ENCODE assay signal across 8 cellular contexts in the genomic region with DNA sequence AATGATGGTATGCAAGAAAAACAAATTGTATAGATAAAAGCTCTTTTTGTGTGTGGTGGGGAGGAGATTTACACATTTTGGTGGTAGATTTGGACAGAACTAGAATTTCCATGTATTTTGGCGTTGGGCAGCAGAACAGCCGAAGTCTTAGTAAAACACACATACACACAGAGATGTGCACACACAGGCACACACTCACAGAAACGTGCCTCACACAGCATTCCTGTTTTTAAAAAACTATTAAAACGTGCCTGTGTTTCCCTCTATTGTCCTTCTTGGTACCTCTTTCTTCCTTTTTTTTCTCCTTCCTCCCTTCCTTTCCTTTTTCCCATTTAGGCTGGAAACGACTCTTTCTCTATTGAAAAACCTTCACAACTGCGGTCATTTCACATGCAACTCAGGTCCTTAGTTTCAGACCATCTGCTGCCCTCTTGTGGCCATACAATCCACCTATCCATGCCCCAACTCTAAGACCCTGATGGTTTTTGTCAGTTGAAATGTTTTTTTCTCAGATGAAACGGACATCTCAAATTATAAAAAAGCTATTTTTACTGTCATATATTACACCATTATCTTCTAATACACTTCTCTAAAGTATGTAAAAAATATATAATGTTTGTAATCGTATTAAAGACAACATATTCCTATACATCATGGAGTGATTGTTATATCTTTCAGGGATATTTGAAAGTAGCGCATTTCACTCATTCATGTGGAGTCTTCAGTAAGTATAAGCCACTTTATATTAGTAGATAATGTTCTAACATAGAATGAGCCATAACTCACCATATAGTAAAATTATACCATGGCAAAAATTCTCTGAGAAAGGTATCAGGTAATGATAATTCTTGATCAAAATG.
A peak's percentile ranks its signal among the peaks of the same experiment; 100 is the strongest.
DNase-seq lines count a peak whose midpoint lies in the region; ATAC-seq and TF ChIP-seq lines count a peak whose summit lies in the region.

No MANE protein-coding gene starts in this region.

- no peak overlapping the region for H2BK15ac ChIP-seq in IMR-90 (ENCODE audit: low read depth, low read length)

- in situ Hi-C loops in IMR-90 (cut with MboI; ENCODE audit: low sequenced_read_pairs) = no loop called here

- no TSS peak for BruUV-seq in IMR-90 (replicated peaks; lab: Mats Ljungman, UMichigan)

- ATAC-seq in IMR-90 (ENCODE audit: low read depth) = peak; percentile 53; the same call in 1 of the 2 replicates
- peak; percentile 55 to 79 for ATAC-seq in lower lobe of right lung
- no peak for ATAC-seq in HG02610 (IDR thresholded peaks at IDR 0.05; ENCODE audit: unreplicated experiment)

- no peak overlapping the region for H3K4me3 ChIP-seq in IMR-90 (ENCODE audit: insufficient read depth, low read depth, low read length)
- H3K4me3 ChIP-seq in OCI-LY1 (ENCODE audit: low read depth, low read length, poor library complexity, severe bottlenecking) = no peak overlapping the region
- no peak overlapping the region for H3K4me3 ChIP-seq in lower lobe of right lung
- no peak overlapping the region for H3K4me3 ChIP-seq in vagina

- DNase-seq in SIG-M5 treated with dmso at 0.1 percent for 504 hours (lab: John Stamatoyannopoulos, UW; ENCODE audit: unreplicated experiment) = peak; percentile 19
- no peak for DNase-seq in SIG-M5 (lab: John Stamatoyannopoulos, UW)
- DNase-seq in IMR-90 = peak; percentile 31
- DNase-seq in dedifferentiated amniotic fluid mesenchymal stem cell (ENCODE audit: extremely low spot score) = peak; percentile 50
- DNase-seq in lower lobe of right lung = no peak
- no peak for DNase-seq in vagina (ENCODE audit: extremely low spot score in 2 of 2)

- H3K79me1 ChIP-seq in IMR-90 (ENCODE audit: low read depth in 1 of 2, low read length in 2 of 2) = no peaks in the 10 kb centered on the region

- WGBS in IMR-90 (ENCODE audit: extremely low coverage in 2 of 2, insufficient read length in 1 of 2), 2 experiments = 40% methylated on average over 1 of the region's 9 CpGs; no CpG with 5 or more reads in 1 of the 2 experiments

- TF ChIP-seq POLR2A in IMR-90 (IDR thresholded peaks at IDR 0.05; ENCODE audit: low read depth, low read length) (no peak), vagina (IDR thresholded peaks at IDR 0.05) (no peak)

- H4K20me1 ChIP-seq in IMR-90 (ENCODE audit: insufficient read depth, low read length) (no peaks in the 10 kb centered on the region), OCI-LY1 (ENCODE audit: insufficient read depth, low read length) (no peaks in the 10 kb centered on the region)

- no peak overlapping the region for H2BK5ac ChIP-seq in IMR-90 (ENCODE audit: low read depth, low read length, poor library complexity, severe bottlenecking)

- no peak overlapping the region for H2AK5ac ChIP-seq in IMR-90 (ENCODE audit: low read depth, low read length)

- no peaks in the 10 kb centered on the region for H3F3A ChIP-seq in OCI-LY1 (ENCODE audit: insufficient read depth, low read length)

- H2BK20ac ChIP-seq in IMR-90 (ENCODE audit: low read depth, low read length) = no peak overlapping the region

- H2BK120ac ChIP-seq in IMR-90 (ENCODE audit: low read depth, low read length) = no peak overlapping the region

- H2AFZ ChIP-seq in IMR-90 (replicated peaks; ENCODE audit: low read length, poor library complexity) (no peak overlapping the region), OCI-LY1 (ENCODE audit: low read length) (no peak overlapping the region)

- H2AK9ac ChIP-seq in IMR-90 (replicated peaks; ENCODE audit: low read depth, low read length, poor library complexity) = no peak overlapping the region

- dilution Hi-C loops in IMR-90 (cut with HindIII; ENCODE audit: low sequenced_read_pairs, unreplicated experiment) = no loop called here

- no peak overlapping the region for H3K23ac ChIP-seq in IMR-90 (ENCODE audit: low read depth, low read length)

- peaks cover 2% of the 10 kb centered on the region; the same call in 1 of the 2 replicates for H3K9me3 ChIP-seq in IMR-90 (ENCODE audit: control insufficient read depth, insufficient read depth, low read length)
- H3K9me3 ChIP-seq in OCI-LY1 (ENCODE audit: low read length) = no peaks in the 10 kb centered on the region
- H3K9me3 ChIP-seq in lower lobe of right lung = no peaks in the 10 kb centered on the region
- H3K9me3 ChIP-seq in vagina = no peaks in the 10 kb centered on the region

- TF ChIP-seq RAD21 in IMR-90 (IDR thresholded peaks at IDR 0.05; ENCODE audit: low read length) = peak; percentile 44

- CTCF ChIA-PET in IMR-90 (lab: Yijun Ruan, JAX) = interaction anchor here (0.7 kb wide), 1 partner anchor 331 kb away, joined by 5 read pairs; no protein-coding TSS in a partner anchor

- no peaks in the 10 kb centered on the region for H3K36me3 ChIP-seq in IMR-90 (ENCODE audit: control insufficient read depth, insufficient read depth, low read length)
- no peaks in the 10 kb centered on the region for H3K36me3 ChIP-seq in OCI-LY1 (ENCODE audit: insufficient read depth, low read length)
- H3K36me3 ChIP-seq in lower lobe of right lung = no peaks in the 10 kb centered on the region
- H3K36me3 ChIP-seq in vagina = no peaks in the 10 kb centered on the region

- no peak overlapping the region for H4K8ac ChIP-seq in IMR-90 (ENCODE audit: low read depth in 2 of 2, low read length in 2 of 2)

- intact Hi-C loops in IMR-90 (cut with micrococcal nuclease) = loop anchor here (1.0 to 10.0 kb wide), 3 partner anchors 250 to 730 kb away; no protein-coding TSS in a partner anchor
- intact Hi-C loops in lower lobe of right lung (cut with DNase I) = no loop called here
- intact Hi-C loops in vagina (cut with DNase I) = no loop called here

- H4K91ac ChIP-seq in IMR-90 (ENCODE audit: insufficient read depth, low read depth, low read length) = no peak overlapping the region

- H3K18ac ChIP-seq in IMR-90 (ENCODE audit: low read depth, low read length) = no peak overlapping the region

- H3K14ac ChIP-seq in IMR-90 (replicated peaks; ENCODE audit: low read depth, low read length) = no peak overlapping the region

- POLR2A ChIA-PET in IMR-90 (lab: Charles Lee; ENCODE audit: unreplicated experiment) = no interaction called here

- no peak overlapping the region for H3K56ac ChIP-seq in IMR-90 (ENCODE audit: extremely low read depth, insufficient read depth, low read length)

- no peaks in the 10 kb centered on the region for H3K4me1 ChIP-seq in IMR-90 (ENCODE audit: control insufficient read depth, insufficient read depth, low read length)
- no peaks in the 10 kb centered on the region for H3K4me1 ChIP-seq in OCI-LY1 (ENCODE audit: insufficient read depth, low read length, severe bottlenecking)
- H3K4me1 ChIP-seq in lower lobe of right lung = no peaks in the 10 kb centered on the region
- no peaks in the 10 kb centered on the region for H3K4me1 ChIP-seq in vagina

- H4K5ac ChIP-seq in IMR-90 (ENCODE audit: low read depth, low read length) = no peak overlapping the region

- H3K27me3 ChIP-seq in IMR-90 (ENCODE audit: control insufficient read depth, insufficient read depth, low read length) = no peaks in the 10 kb centered on the region
- no peaks in the 10 kb centered on the region for H3K27me3 ChIP-seq in OCI-LY1 (ENCODE audit: insufficient read depth, low read length)
- no peaks in the 10 kb centered on the region for H3K27me3 ChIP-seq in lower lobe of right lung (ENCODE audit: low read depth)
- H3K27me3 ChIP-seq in vagina = no peaks in the 10 kb centered on the region

- H3K79me2 ChIP-seq in OCI-LY1 (ENCODE audit: insufficient read depth, low read length) = no peaks in the 10 kb centered on the region

- no peaks in the 10 kb centered on the region for H3K9me1 ChIP-seq in IMR-90 (ENCODE audit: insufficient read depth, low read length)

- no peak overlapping the region for H3K4ac ChIP-seq in IMR-90 (ENCODE audit: low read depth, low read length)

- H3K9ac ChIP-seq in IMR-90 (ENCODE audit: low read depth, low read length) (no peak overlapping the region), OCI-LY1 (ENCODE audit: low read length) (no peak overlapping the region)

- H3K4me2 ChIP-seq in IMR-90 (ENCODE audit: low read depth, low read length) (no peak overlapping the region), OCI-LY1 (ENCODE audit: low read length) (no peak overlapping the region)

- no peaks in the 10 kb centered on the region for H3K9me2 ChIP-seq in OCI-LY1 (ENCODE audit: low read depth, low read length)

- H3K27ac ChIP-seq in IMR-90 (ENCODE audit: insufficient read depth, low read length) (no peak overlapping the region), OCI-LY1 (ENCODE audit: low read depth, low read length, poor library complexity, severe bottlenecking) (no peak overlapping the region), lower lobe of right lung (no peak overlapping the region), vagina (no peak overlapping the region)

- peak; percentile 52 for TF ChIP-seq CTCF in IMR-90 (conservative IDR thresholded peaks at IDR 0.05; ENCODE audit: low read depth, low read length)
- TF ChIP-seq CTCF in OCI-LY1 (IDR thresholded peaks at IDR 0.05; ENCODE audit: low read length) = peak; percentile 77
- peak; percentile 68 for TF ChIP-seq CTCF in lower lobe of right lung (IDR thresholded peaks at IDR 0.05)
- peak; percentile 36 to 66 (median 61) for TF ChIP-seq CTCF in vagina (IDR thresholded peaks at IDR 0.05)

TF ChIP-seq in IMR-90, 13 proteins besides CTCF, POLR2A, EP300 and RAD21:
- TF ChIP-seq CEBPB (IDR thresholded peaks at IDR 0.05; ENCODE audit: low read depth, low read length) (no peak), FOS (IDR thresholded peaks at IDR 0.05; ENCODE audit: low read depth, low read length) (no peak), SMC3 (IDR thresholded peaks at IDR 0.05; ENCODE audit: low read depth, low read length) (peak; percentile 15; the same call in 1 of the 2 replicates), CHD1 (IDR thresholded peaks at IDR 0.05; ENCODE audit: low read depth, low read length) (no peak), MAZ (IDR thresholded peaks at IDR 0.05; ENCODE audit: borderline replicate concordance, low read depth, low read length) (no peak)
TF ChIP-seq in IMR-90: peak in this region for 1.

Comparison
In these comparisons a context has a peak if more than half of its experiments do, and no peak if none do; other contexts are left out.
1. DNase-seq: peak in SIG-M5 treated with dmso at 0.1 percent for 504 hours (single experiment), IMR-90 (single experiment) and dedifferentiated amniotic fluid mesenchymal stem cell (single experiment); none in SIG-M5 (single experiment), lower lobe of right lung (single experiment) and vagina (0 of 2).
2. Peak in every context shown above with its lines, with median percentiles within 50 percentile points of each other: CTCF ChIP-seq.